Comparison of ENCODE assay signal across 1 cellular context in genomic region chr6:131952886-131953509, GRCh38.
TF ChIP-seq lines count a peak whose summit lies in the region.

No MANE protein-coding gene starts in this region.

TF ChIP-seq in GM23338, 12 proteins besides CTCF, POLR2A, EP300 and RAD21 (continued from another document):
- TF ChIP-seq ZNF462 (CRISPR knock-in tag; IDR thresholded peaks at IDR 0.05) (peak; percentile 47), STAT1 (IDR thresholded peaks at IDR 0.05; ENCODE audit: unreplicated experiment) (no peak), ZNF331 (CRISPR knock-in tag; IDR thresholded peaks at IDR 0.05; ENCODE audit: low read depth) (no peak), EZH2 (IDR thresholded peaks at IDR 0.05; ENCODE audit: low read depth, unreplicated experiment) (no peak), REST (IDR thresholded peaks at IDR 0.05; ENCODE audit: unreplicated experiment) (no peak), JUNB (IDR thresholded peaks at IDR 0.05; ENCODE audit: unreplicated experiment) (no peak), EZH2phosphoT487 (IDR thresholded peaks at IDR 0.05; ENCODE audit: unreplicated experiment) (no peak), ETS1 (IDR thresholded peaks at IDR 0.05) (no peak), ZNF114 (CRISPR knock-in tag; IDR thresholded peaks at IDR 0.05) (0 out of 2 replicates have a peak, but pooled peaks have one; percentile 66)
